ENCODE assay signal across 19 cellular contexts in genomic region chr10:5555881-5556280, GRCh38. TPM values are rescaled to one million over a fixed set of nuclear protein-coding genes. Genes with fewer than 3 reads are reported as not detected.
"Had no signal": no experiment of that assay in that cellular context is flagged by ENCODE, and none has a peak within 500 bp of the region (broad histone marks: within the 10 kb centered on the region; RNA-seq: fewer than 3 reads in every experiment).

No MANE protein-coding gene starts in this region.

- H3K27ac ChIP-seq: colonic mucosa, SJCRH30, thyroid gland had no signal

- H3K27me3 ChIP-seq: colonic mucosa, SJCRH30, thyroid gland had no signal

- H3K36me3 ChIP-seq: colonic mucosa, SJCRH30, thyroid gland had no signal

- H3K9me3 ChIP-seq: colonic mucosa, SJCRH30, thyroid gland had no signal

- H3K4me3 ChIP-seq: colonic mucosa, SJCRH30, thyroid gland had no signal

- DNase-seq: activated CD4-positive, alpha-beta T cell treated with anti-CD3 and anti-CD28 coated beads, Interleukin-2, amount 50 U/mL, for 48 hours; activated CD4-positive, CD25-positive, alpha-beta regulatory T cell treated with anti-CD3 and anti-CD28 coated beads, Interleukin-2, amount 50 U/mL, for 72 hours; activated CD8-positive, alpha-beta memory T cell treated with anti-CD3 and anti-CD28 coated beads, Interleukin-2, amount 10 ng/mL, durations not matched to agents 7 days and 5 days; activated naive CD8-positive, alpha-beta T cell treated with anti-CD3 and anti-CD28 coated beads, Interleukin-2, amount 50 U/mL, for 24 hours; activated T-cell treated with anti-CD3 and anti-CD28 coated beads, Interleukin-2, amount 50 U/mL, for 48 hours; colonic mucosa; effector memory CD8-positive, alpha-beta T cell; natural killer cell; occipital lobe; SJCRH30; stimulated activated CD4-positive, alpha-beta T cell treated with anti-CD3 and anti-CD28 coated beads, Interleukin-15, amount 100 ng/mL, for 24 hours; stimulated activated CD4-positive, alpha-beta T cell treated with anti-CD3 and anti-CD28 coated beads, Interleukin-4, amount 100 ng/mL, for 24 hours; SW 1271; thyroid gland had no signal

- FAIRE-seq: astrocyte had no signal

- ATAC-seq: activated CD8-positive, alpha-beta memory T cell treated with anti-CD3 and anti-CD28 coated beads, Interleukin-2, amount 10 ng/mL, durations not matched to agents 7 days and 5 days; activated naive CD8-positive, alpha-beta T cell treated with anti-CD3 and anti-CD28 coated beads, Interleukin-2, amount 50 U/mL, for 24 hours; effector memory CD8-positive, alpha-beta T cell; natural killer cell had no signal

RNA-seq across cellular contexts. Expression of gene CALML3, which starts 31.1 kb away (rescaled TPM):
- total RNA-seq: activated CD8-positive, alpha-beta memory T cell treated with anti-CD3 and anti-CD28 coated beads, Interleukin-2, amount 10 ng/mL, durations not matched to agents 7 days and 5 days; astrocyte; epithelial cell of proximal tubule; glomerular endothelial cell; mucosa of gallbladder; natural killer cell; occipital lobe; pulmonary artery endothelial cell; SJCRH30 had no signal

RNA-seq across cellular contexts. Expression of gene CALML5, which starts 56.5 kb away (rescaled TPM):
- total RNA-seq: activated CD8-positive, alpha-beta memory T cell treated with anti-CD3 and anti-CD28 coated beads, Interleukin-2, amount 10 ng/mL, durations not matched to agents 7 days and 5 days; astrocyte; colonic mucosa; epithelial cell of proximal tubule; glomerular endothelial cell; mucosa of gallbladder; natural killer cell; occipital lobe; pulmonary artery endothelial cell; SJCRH30; thyroid gland had no signal
